19 cellular contexts compared by ENCODE assay signal in the genomic region with DNA sequence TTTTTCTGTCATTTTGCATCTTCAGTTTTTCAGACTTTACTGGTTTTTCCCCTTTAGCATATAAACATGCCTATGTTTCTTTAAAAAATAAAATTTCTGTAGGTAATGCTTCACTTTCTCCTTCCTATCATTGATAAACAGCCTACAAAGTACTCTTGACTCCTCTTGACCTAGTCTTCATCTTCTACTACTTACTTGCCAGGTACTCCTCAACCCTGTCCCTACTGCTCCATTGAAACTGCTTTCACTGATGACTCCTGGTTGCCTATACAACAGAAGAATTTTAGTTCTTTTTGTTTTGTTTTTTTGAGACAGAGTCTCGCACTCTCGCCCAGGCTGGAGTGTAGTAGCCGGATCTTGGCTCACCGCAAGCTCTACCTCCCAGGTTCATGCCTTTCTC. TPM values are rescaled to one million over a fixed set of nuclear protein-coding genes. Genes with fewer than 3 reads are reported as not detected.
DNase-seq lines count a peak whose midpoint lies in the region; ATAC-seq, FAIRE-seq and TF ChIP-seq lines count a peak whose summit lies in the region.
"Had no signal": no experiment of that assay in that cellular context is flagged by ENCODE, and none has a peak within 500 bp of the region (broad histone marks: within the 10 kb centered on the region; RNA-seq: fewer than 3 reads in every experiment).

No MANE protein-coding gene starts in this region.

- H2AFZ ChIP-seq in mesenchymal stem cell (ENCODE audit: low read depth, low read length), result no peak overlapping the region

- no peaks in the 10 kb centered on the region for H3K9me3 ChIP-seq in A549
- no peaks in the 10 kb centered on the region for H3K9me3 ChIP-seq in Caco-2
- H3K9me3 ChIP-seq in mesenchymal stem cell (ENCODE audit: control insufficient read depth, low read length), result no peaks in the 10 kb centered on the region

- TF ChIP-seq POLR2A in A549 (IDR thresholded peaks at IDR 0.05; ENCODE audit: low read length), result no peak
- no peak for TF ChIP-seq POLR2A in erythroblast (IDR thresholded peaks at IDR 0.05; ENCODE audit: low read length)

- no peak overlapping the region for H4K8ac ChIP-seq in mesenchymal stem cell (ENCODE audit: low read length)

- peaks cover 3% of the 10 kb centered on the region for H3K36me3 ChIP-seq in Caco-2 (ENCODE audit: control insufficient read depth, insufficient read depth, low read length)
- peaks cover 13 to 60% of the 10 kb centered on the region in 2 experiments for H3K36me3 ChIP-seq in mesenchymal stem cell (ENCODE audit: control insufficient read depth in 1 of 2, insufficient read depth in 2 of 2, low read depth in 1 of 2, low read length in 2 of 2)

- no TSS peak for BruUV-seq in Caco-2 (replicated peaks; lab: Mats Ljungman, UMichigan)

- peak overlapping the region; percentile 33 for H3K9ac ChIP-seq in mesenchymal stem cell (ENCODE audit: low read length)

- FAIRE-seq in A549 (lab: Jason Lieb, UNC), result no peak
- FAIRE-seq: HepG2 had no signal

- H3K9me3 Mint-ChIP-seq in Caco-2 (ENCODE audit: unreplicated experiment), result no peaks in the 10 kb centered on the region
- no peaks in the 10 kb centered on the region for H3K9me3 Mint-ChIP-seq in activated T-helper 17 cell treated with anti-CD3 and anti-CD28 coated beads, Interleukin-2, amount 50 U/mL, for 72 hours
- H3K9me3 Mint-ChIP-seq: brain; naive thymus-derived CD8-positive, alpha-beta T cell; T-helper 1 cell treated with Interleukin-12 subunit alpha and Interleukin-12 subunit beta and Interleukin-4 antibody, amounts not matched to agents 30 μg/mL and 1 μg/mL, for 36 hours had no signal

- H3K4me2 ChIP-seq in A549, result peak overlapping the region; percentile 53
- no peak overlapping the region for H3K4me2 ChIP-seq in mesenchymal stem cell (ENCODE audit: low read length, poor library complexity, severe bottlenecking)

- no peak for TF ChIP-seq RAD21 in A549 (conservative IDR thresholded peaks at IDR 0.05 in 1 of 2, IDR thresholded peaks at IDR 0.05 in 1 of 2)

- H2AK5ac ChIP-seq in mesenchymal stem cell (ENCODE audit: low read length, severe bottlenecking), result no peak overlapping the region

- no peak overlapping the region for H3K4me3 ChIP-seq in A549
- no peak overlapping the region for H3K4me3 ChIP-seq in Caco-2 (ENCODE audit: low read depth, low read length)
- H3K4me3 ChIP-seq in mesenchymal stem cell (ENCODE audit: insufficient read depth in 1 of 2, low read depth in 1 of 2, low read length in 2 of 2), result no peak overlapping the region
- H3K4me3 ChIP-seq in foreskin fibroblast (ENCODE audit: low read depth in 1 of 2, low read length in 2 of 2), result no peak overlapping the region

- no peak overlapping the region for H2BK120ac ChIP-seq in mesenchymal stem cell (ENCODE audit: low read depth, low read length)

- H3K4me1 ChIP-seq in A549, result peaks cover 57% of the 10 kb centered on the region
- H3K4me1 ChIP-seq in Caco-2, result no peaks in the 10 kb centered on the region
- peaks cover 11% of the 10 kb centered on the region for H3K4me1 ChIP-seq in mesenchymal stem cell (ENCODE audit: control insufficient read depth, insufficient read depth, low read depth, low read length)

- no peak for TF ChIP-seq EP300 in A549 (IDR thresholded peaks at IDR 0.05)

- no peak overlapping the region for H3K4me3 Mint-ChIP-seq in Caco-2 (ENCODE audit: unreplicated experiment)
- H3K4me3 Mint-ChIP-seq in activated T-helper 17 cell treated with anti-CD3 and anti-CD28 coated beads, Interleukin-2, amount 50 U/mL, for 72 hours, result no peak overlapping the region
- H3K4me3 Mint-ChIP-seq: B cell; T-helper 1 cell treated with Interleukin-12 subunit alpha and Interleukin-12 subunit beta and Interleukin-4 antibody, amounts not matched to agents 30 μg/mL and 1 μg/mL, for 36 hours had no signal

- WGBS in A549 (ENCODE audit: missing lambda C conversion rate), result 92% methylated on average over 4 of the region's 4 CpGs
- WGBS in mesenchymal stem cell, result 100% methylated on average over 2 of the region's 4 CpGs

- no peaks in the 10 kb centered on the region for H3K79me1 ChIP-seq in mesenchymal stem cell (replicated peaks; ENCODE audit: low read length, poor library complexity, severe bottlenecking)

- H3K4me1 Mint-ChIP-seq in Caco-2 (ENCODE audit: low read depth, unreplicated experiment), result peaks cover 25% of the 10 kb centered on the region
- peaks cover 49% of the 10 kb centered on the region for H3K4me1 Mint-ChIP-seq in activated T-helper 17 cell treated with anti-CD3 and anti-CD28 coated beads, Interleukin-2, amount 50 U/mL, for 72 hours

- H2BK5ac ChIP-seq in mesenchymal stem cell (ENCODE audit: low read depth, low read length, poor library complexity, severe bottlenecking), result no peak overlapping the region

- peaks cover 88% of the 10 kb centered on the region for H3K36me3 Mint-ChIP-seq in Caco-2 (ENCODE audit: insufficient read depth, unreplicated experiment)
- peaks cover 98% of the 10 kb centered on the region for H3K36me3 Mint-ChIP-seq in activated T-helper 17 cell treated with anti-CD3 and anti-CD28 coated beads, Interleukin-2, amount 50 U/mL, for 72 hours (ENCODE audit: low read depth)

- no peak for ATAC-seq in A549
- ATAC-seq in activated T-helper 17 cell treated with anti-CD3 and anti-CD28 coated beads, Interleukin-2, amount 50 U/mL, for 72 hours (replicated peaks), result no peak
- ATAC-seq: HepG2; naive thymus-derived CD8-positive, alpha-beta T cell had no signal

- H2BK12ac ChIP-seq in mesenchymal stem cell (ENCODE audit: low read length in 2 of 2), result no peak overlapping the region

- DNase-seq in A549 (ENCODE audit: low read depth in 1 of 2, low spot score in 1 of 2) (no peak), Caco-2 (no peak), mesenchymal stem cell (no peak), OCI-M1 (lab: John Stamatoyannopoulos, UW) (no peak), NCI-H524 treated with DMSO at 0.1 percent for 48 hours (lab: John Stamatoyannopoulos, UW) (no peak), erythroblast (lab: John Stamatoyannopoulos, UW) (no peak), foreskin fibroblast (no peak)
- DNase-seq: activated CD4-positive, alpha-beta T cell treated with anti-CD3 and anti-CD28 coated beads, Interleukin-2, amount 50 U/mL, for 1 hour; activated effector memory CD4-positive, alpha-beta T cell treated with Interleukin-2 at 50 U/mL for 16 hours; DMS153; naive thymus-derived CD8-positive, alpha-beta T cell; NCI-H1092; NCI-H2171; substantia nigra had no signal

- no peak overlapping the region for H3K23ac ChIP-seq in mesenchymal stem cell (ENCODE audit: low read length in 2 of 2)

- no peaks in the 10 kb centered on the region for H3K27me3 Mint-ChIP-seq in Caco-2 (ENCODE audit: insufficient read depth, unreplicated experiment)
- no peaks in the 10 kb centered on the region for H3K27me3 Mint-ChIP-seq in activated T-helper 17 cell treated with anti-CD3 and anti-CD28 coated beads, Interleukin-2, amount 50 U/mL, for 72 hours
- H3K27me3 Mint-ChIP-seq: B cell; brain; naive thymus-derived CD8-positive, alpha-beta T cell had no signal

- H3K27me3 ChIP-seq in Caco-2 (replicated peaks; ENCODE audit: control insufficient read depth, insufficient read depth, low read length) (no peaks in the 10 kb centered on the region), mesenchymal stem cell (ENCODE audit: control insufficient read depth in 1 of 2, insufficient read depth in 1 of 2, low read length in 2 of 2) (no peaks in the 10 kb centered on the region)

- no peak overlapping the region for H4K91ac ChIP-seq in mesenchymal stem cell (ENCODE audit: low read length)

- CTCF ChIA-PET in A549 (lab: Yijun Ruan, JAX) (interaction anchor here (0.6 to 1.3 kb wide), 5 partner anchors 11 to 1297 kb away, joined by 3 to 5 read pairs (median 3); no protein-coding TSS in a partner anchor), Caco-2 (lab: Charles Lee) (interaction anchor here (1.5 kb wide), 1 partner anchor 45 kb away, joined by 3 read pairs; no protein-coding TSS in a partner anchor)

- H2BK15ac ChIP-seq in mesenchymal stem cell (ENCODE audit: low read depth, poor library complexity, severe bottlenecking), result no peak overlapping the region

- H3K4ac ChIP-seq in mesenchymal stem cell (ENCODE audit: low read depth in 1 of 2, low read length in 2 of 2), result no peak overlapping the region

- TF ChIP-seq CTCF in A549 (IDR thresholded peaks at IDR 0.05) (no peak), Caco-2 (IDR thresholded peaks at IDR 0.05; ENCODE audit: insufficient read depth in 1 of 2, low read depth in 1 of 2, low read length in 1 of 2, severe bottlenecking in 1 of 2, unreplicated experiment in 1 of 2) (no peak), foreskin fibroblast (IDR thresholded peaks at IDR 0.05; ENCODE audit: low read depth, low read length) (no peak)

- peak overlapping the region; percentile 1 for H3K27ac Mint-ChIP-seq in Caco-2 (ENCODE audit: unreplicated experiment)
- peak overlapping the region; percentile 1 for H3K27ac Mint-ChIP-seq in activated T-helper 17 cell treated with anti-CD3 and anti-CD28 coated beads, Interleukin-2, amount 50 U/mL, for 72 hours
- H3K27ac Mint-ChIP-seq: B cell; T-helper 1 cell treated with Interleukin-12 subunit alpha and Interleukin-12 subunit beta and Interleukin-4 antibody, amounts not matched to agents 30 μg/mL and 1 μg/mL, for 36 hours had no signal

- H3K14ac ChIP-seq in mesenchymal stem cell (ENCODE audit: low read length in 2 of 2), result no peak overlapping the region

- H3K27ac ChIP-seq in A549 (peak overlapping the region in 1 of 2 experiments; percentile 2; a peak in 1 of 6 replicates), mesenchymal stem cell (ENCODE audit: low read length, poor library complexity, severe bottlenecking) (no peak overlapping the region)

- no peak overlapping the region for H3K18ac ChIP-seq in mesenchymal stem cell (ENCODE audit: low read depth in 1 of 2, low read length in 2 of 2)

- intact Hi-C loops in Caco-2 (cut with micrococcal nuclease; ENCODE audit: unreplicated experiment), result no loop called here

- POLR2A ChIA-PET in A549 (lab: Yijun Ruan, JAX) (interaction anchor here (1.3 kb wide), 1 partner anchor 39 kb away, joined by 3 read pairs; a partner anchor contains a TSS), Caco-2 (lab: Charles Lee) (no interaction called here)

RNA-seq across cellular contexts. Expression of a gene that starts 7.0 kb away (rescaled TPM):
- polyA plus RNA-seq in A549 (2011; rRNA removed) (249 and 262 TPM in 2 replicates), A549 (2017; fragmentation: RNase III; extraction: RNeasy Plus Mini Kit Qiagen cat#74134 plus additional on column Dnase treatment) (124 to 137 TPM (median 126 TPM) in 3 replicates)
- polyA plus RNA-seq in A549 (2012; cell fraction: cytosol; rRNA removed), result 66.1 and 76.8 TPM in 2 replicates
- 86.7 and 129 TPM in 2 replicates for polyA plus RNA-seq in A549 (2012; cell fraction: nucleus; rRNA removed)
- 74.8 and 77.9 TPM in 2 replicates for polyA minus RNA-seq in A549 (2011; rRNA and poly(A)+ RNA removed)
- total RNA-seq in Caco-2 (2022), result 179 and 183 TPM in 2 replicates
- 100 to 1,000 TPM; 119 to 121 TPM for total RNA-seq in activated T-helper 17 cell treated with anti-CD3 and anti-CD28 coated beads, Interleukin-2, amount 50 U/mL, for 72 hours
- polyA plus RNA-seq in mesenchymal stem cell (2013, experiment 1 of 2), result 61.0 TPM
- polyA plus RNA-seq in mesenchymal stem cell (2013, experiment 2 of 2), result 61.2 TPM

RNA-seq across cellular contexts. Expression of a gene that starts 7.5 kb away (rescaled TPM):
- polyA plus RNA-seq in A549 (2011; rRNA removed) (135 and 163 TPM in 2 replicates), A549 (2017; fragmentation: RNase III; extraction: RNeasy Plus Mini Kit Qiagen cat#74134 plus additional on column Dnase treatment) (136 to 141 TPM (median 139 TPM) in 3 replicates)
- 37.3 and 46.3 TPM in 2 replicates for polyA plus RNA-seq in A549 (2012; cell fraction: cytosol; rRNA removed)
- polyA plus RNA-seq in A549 (2012; cell fraction: nucleus; rRNA removed), result 28.2 and 30.7 TPM in 2 replicates
- polyA minus RNA-seq in A549 (2011; rRNA and poly(A)+ RNA removed), result 40.9 and 48.1 TPM in 2 replicates
- total RNA-seq in Caco-2 (2022), result 125 and 129 TPM in 2 replicates
- total RNA-seq in activated T-helper 17 cell treated with anti-CD3 and anti-CD28 coated beads, Interleukin-2, amount 50 U/mL, for 72 hours, result 10 to 100 TPM; 75.5 to 99.9 TPM
- polyA plus RNA-seq in mesenchymal stem cell (2013, experiment 1 of 2), result 53.9 TPM
- 54.6 TPM for polyA plus RNA-seq in mesenchymal stem cell (2013, experiment 2 of 2)

RNA-seq across cellular contexts. Expression of a gene that starts 39.3 kb away (rescaled TPM):
- polyA plus RNA-seq in A549 (2011; rRNA removed) (33.0 and 42.7 TPM in 2 replicates), A549 (2017; fragmentation: RNase III; extraction: RNeasy Plus Mini Kit Qiagen cat#74134 plus additional on column Dnase treatment) (26.3 to 30.3 TPM (median 27.5 TPM) in 3 replicates)
- polyA plus RNA-seq in A549 (2012; cell fraction: cytosol; rRNA removed), result 29.2 and 33.2 TPM in 2 replicates
- polyA plus RNA-seq in A549 (2012; cell fraction: nucleus; rRNA removed), result 97.4 and 98.8 TPM in 2 replicates
- polyA minus RNA-seq in A549 (2011; rRNA and poly(A)+ RNA removed), result 29.6 and 31.0 TPM in 2 replicates
- total RNA-seq in Caco-2 (2022), result 23.4 and 24.7 TPM in 2 replicates
- 10 to 100 TPM; 49.0 to 56.8 TPM for total RNA-seq in activated T-helper 17 cell treated with anti-CD3 and anti-CD28 coated beads, Interleukin-2, amount 50 U/mL, for 72 hours
- polyA plus RNA-seq in mesenchymal stem cell (2013, experiment 1 of 2), result 17.3 TPM
- polyA plus RNA-seq in mesenchymal stem cell (2013, experiment 2 of 2), result 16.9 TPM

RNA-seq across cellular contexts. Expression of a gene that starts 46.3 kb away (rescaled TPM):
- polyA plus RNA-seq in A549 (2011; rRNA removed) (222 and 303 TPM in 2 replicates), A549 (2017; fragmentation: RNase III; extraction: RNeasy Plus Mini Kit Qiagen cat#74134 plus additional on column Dnase treatment) (399 to 406 TPM (median 399 TPM) in 3 replicates)
- polyA plus RNA-seq in A549 (2012; cell fraction: cytosol; rRNA removed), result 297 and 348 TPM in 2 replicates
- 173 and 210 TPM in 2 replicates for polyA plus RNA-seq in A549 (2012; cell fraction: nucleus; rRNA removed)
- 234 and 240 TPM in 2 replicates for polyA minus RNA-seq in A549 (2011; rRNA and poly(A)+ RNA removed)
- total RNA-seq in Caco-2 (2022), result 197 TPM in 2 replicates
- 100 to 1,000 TPM; 102 to 172 TPM for total RNA-seq in activated T-helper 17 cell treated with anti-CD3 and anti-CD28 coated beads, Interleukin-2, amount 50 U/mL, for 72 hours
- polyA plus RNA-seq in mesenchymal stem cell (2013, experiment 1 of 2), result 84.6 TPM
- polyA plus RNA-seq in mesenchymal stem cell (2013, experiment 2 of 2), result 82.9 TPM

RNA-seq across cellular contexts. Expression of a gene that starts 46.5 kb away (rescaled TPM):
- polyA plus RNA-seq in A549 (2011; rRNA removed) (62.6 and 74.5 TPM in 2 replicates), A549 (2017; fragmentation: RNase III; extraction: RNeasy Plus Mini Kit Qiagen cat#74134 plus additional on column Dnase treatment) (95.7 to 104 TPM (median 98.6 TPM) in 3 replicates)
- 54.7 and 62.3 TPM in 2 replicates for polyA plus RNA-seq in A549 (2012; cell fraction: cytosol; rRNA removed)
- 82.3 and 82.7 TPM in 2 replicates for polyA plus RNA-seq in A549 (2012; cell fraction: nucleus; rRNA removed)
- 92.7 and 119 TPM in 2 replicates for polyA minus RNA-seq in A549 (2011; rRNA and poly(A)+ RNA removed)
- total RNA-seq in Caco-2 (2022), result 75.9 and 76.3 TPM in 2 replicates
- total RNA-seq in activated T-helper 17 cell treated with anti-CD3 and anti-CD28 coated beads, Interleukin-2, amount 50 U/mL, for 72 hours, result 10 to 100 TPM; 36.3 to 74.1 TPM
- 27.8 TPM for polyA plus RNA-seq in mesenchymal stem cell (2013, experiment 1 of 2)
- polyA plus RNA-seq in mesenchymal stem cell (2013, experiment 2 of 2), result 28.3 TPM
